20 cellular contexts compared by ENCODE assay signal in the genomic region with DNA sequence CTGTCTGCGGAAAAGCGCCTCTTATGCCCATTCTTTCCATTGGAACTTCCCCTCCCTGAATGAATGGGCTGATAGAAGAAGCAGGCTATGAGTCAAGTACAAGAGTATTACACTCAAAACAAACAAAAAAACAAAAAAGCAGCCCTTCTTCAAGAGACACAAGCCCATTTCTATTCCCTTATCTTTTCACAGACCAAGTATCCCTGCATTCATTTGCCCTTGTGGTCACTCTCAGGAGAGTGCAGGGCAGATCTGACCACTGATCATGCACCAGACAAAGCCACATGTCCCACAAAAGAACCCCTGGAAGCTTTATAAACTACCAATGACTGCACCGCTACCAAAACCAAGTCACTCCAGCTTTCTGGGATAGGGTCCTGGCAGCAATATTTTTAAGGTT.
DNase-seq lines count a peak whose midpoint lies in the region; FAIRE-seq and TF ChIP-seq lines count a peak whose summit lies in the region.
"Had no signal": no experiment of that assay in that cellular context is flagged by ENCODE, and none has a peak within 500 bp of the region (broad histone marks: within the 10 kb centered on the region; RNA-seq: fewer than 3 reads in every experiment).

No MANE protein-coding gene starts in this region.

- no peaks in the 10 kb centered on the region for H3K4me1 ChIP-seq in esophagus muscularis mucosa
- H3K4me1 ChIP-seq: BLaER1 treated with 17β-estradiol and CSF1 and Interleukin-3, amounts not matched to agents 10 nM and 100 nM; Caco-2 had no signal

- FAIRE-seq in bronchial epithelial cell (lab: Jason Lieb, UNC): peak; percentile 47
- FAIRE-seq: D721Med, H54 had no signal

- 93% methylated on average over 3 of the region's 3 CpGs for WGBS in esophagus muscularis mucosa

- H3K4me1 Mint-ChIP-seq in progenitor cell of endocrine pancreas (ENCODE audit: low read depth): no peaks in the 10 kb centered on the region
- H3K4me1 Mint-ChIP-seq: B cell had no signal

- H3K36me3 Mint-ChIP-seq in progenitor cell of endocrine pancreas (ENCODE audit: insufficient read depth): no peaks in the 10 kb centered on the region
- H3K36me3 Mint-ChIP-seq: CD8-positive, alpha-beta T cell had no signal

- TF ChIP-seq POLR2A in esophagus muscularis mucosa (IDR thresholded peaks at IDR 0.05; ENCODE audit: low read depth): no peak

- peaks cover 3% of the 10 kb centered on the region for H3K27me3 Mint-ChIP-seq in progenitor cell of endocrine pancreas
- H3K27me3 Mint-ChIP-seq: B cell had no signal

- peak; percentile 60 for DNase-seq in COLO829 (ENCODE audit: low spot score)
- DNase-seq in OCI-M1 (lab: John Stamatoyannopoulos, UW): peak; percentile 34
- DNase-seq in bronchial epithelial cell (ENCODE audit: low read depth): no peak
- DNase-seq in progenitor cell of endocrine pancreas (ENCODE audit: low spot score, unreplicated experiment): no peak
- DNase-seq in NCI-H774 (lab: John Stamatoyannopoulos, UW): no peak
- DNase-seq in dedifferentiated amniotic fluid mesenchymal stem cell (ENCODE audit: extremely low spot score): no peak
- no peak for DNase-seq in NOMO-1 (lab: John Stamatoyannopoulos, UW; ENCODE audit: unreplicated experiment in 2 of 2)
- no peak for DNase-seq in esophagus muscularis mucosa (ENCODE audit: extremely low spot score)
- DNase-seq: 8988T; Caco-2; CD8-positive, alpha-beta T cell; DMS153; DMS79; GF-D8; HCEC 1CT had no signal

- H3K27ac ChIP-seq in esophagus muscularis mucosa (replicated peaks in 1 of 4): no peak overlapping the region
- H3K27ac ChIP-seq: BLaER1 treated with 17β-estradiol and CSF1 and Interleukin-3, amounts not matched to agents 10 nM and 100 nM had no signal

- H3K4me3 Mint-ChIP-seq in progenitor cell of endocrine pancreas (ENCODE audit: low read depth): no peak overlapping the region
- H3K4me3 Mint-ChIP-seq: B cell; CD8-positive, alpha-beta T cell; GM23338 had no signal

- no peaks in the 10 kb centered on the region for H3K36me3 ChIP-seq in bronchial epithelial cell (ENCODE audit: control insufficient read depth, insufficient read depth, low read length)
- no peaks in the 10 kb centered on the region for H3K36me3 ChIP-seq in esophagus muscularis mucosa
- H3K36me3 ChIP-seq: BLaER1 treated with 17β-estradiol and CSF1 and Interleukin-3, amounts not matched to agents 10 nM and 100 nM had no signal

- no peak for TF ChIP-seq CTCF in bronchial epithelial cell (IDR thresholded peaks at IDR 0.05; ENCODE audit: insufficient read depth, low read length, severe bottlenecking)
- TF ChIP-seq CTCF in progenitor cell of endocrine pancreas (IDR thresholded peaks at IDR 0.05; ENCODE audit: unreplicated experiment): no peak
- no peak for TF ChIP-seq CTCF in esophagus muscularis mucosa (IDR thresholded peaks at IDR 0.05)

- TF ChIP-seq EP300 in esophagus muscularis mucosa (IDR thresholded peaks at IDR 0.05): no peak

- H3K9me3 Mint-ChIP-seq in progenitor cell of endocrine pancreas (ENCODE audit: low read depth): no peaks in the 10 kb centered on the region

- H3K4me3 ChIP-seq in bronchial epithelial cell (ENCODE audit: low read depth, low read length) (no peak overlapping the region), esophagus muscularis mucosa (no peak overlapping the region)
- H3K4me3 ChIP-seq: BLaER1 treated with 17β-estradiol and CSF1 and Interleukin-3, amounts not matched to agents 10 nM and 100 nM; GM23338 had no signal

- H3K9me3 ChIP-seq in esophagus muscularis mucosa: peaks cover 0 to 16% (median 7%) of the 10 kb centered on the region in 4 donors
- H3K9me3 ChIP-seq: Caco-2 had no signal

- peak overlapping the region; percentile 70 for H3K27ac Mint-ChIP-seq in progenitor cell of endocrine pancreas
- H3K27ac Mint-ChIP-seq: B cell; CD8-positive, alpha-beta T cell; GM23338 had no signal

- intact Hi-C loops in esophagus muscularis mucosa (cut with DNase I): no loop called here

- H3K27me3 ChIP-seq in bronchial epithelial cell (ENCODE audit: control insufficient read depth, insufficient read depth, low read length) (no peaks in the 10 kb centered on the region), esophagus muscularis mucosa (no peaks in the 10 kb centered on the region)
- H3K27me3 ChIP-seq: BLaER1 treated with 17β-estradiol and CSF1 and Interleukin-3, amounts not matched to agents 10 nM and 100 nM had no signal

Comparison
In these comparisons a context has a peak if more than half of its experiments do, and no peak if none do; other contexts are left out.
1. DNase-seq: peak in COLO829 (single experiment) and OCI-M1 (single experiment); none in bronchial epithelial cell (single experiment), progenitor cell of endocrine pancreas (single experiment), NCI-H774 (single experiment), dedifferentiated amniotic fluid mesenchymal stem cell (single experiment), NOMO-1 (0 of 2) and esophagus muscularis mucosa (single experiment).